1 cellular context compared by ENCODE assay signal in the genomic region with DNA sequence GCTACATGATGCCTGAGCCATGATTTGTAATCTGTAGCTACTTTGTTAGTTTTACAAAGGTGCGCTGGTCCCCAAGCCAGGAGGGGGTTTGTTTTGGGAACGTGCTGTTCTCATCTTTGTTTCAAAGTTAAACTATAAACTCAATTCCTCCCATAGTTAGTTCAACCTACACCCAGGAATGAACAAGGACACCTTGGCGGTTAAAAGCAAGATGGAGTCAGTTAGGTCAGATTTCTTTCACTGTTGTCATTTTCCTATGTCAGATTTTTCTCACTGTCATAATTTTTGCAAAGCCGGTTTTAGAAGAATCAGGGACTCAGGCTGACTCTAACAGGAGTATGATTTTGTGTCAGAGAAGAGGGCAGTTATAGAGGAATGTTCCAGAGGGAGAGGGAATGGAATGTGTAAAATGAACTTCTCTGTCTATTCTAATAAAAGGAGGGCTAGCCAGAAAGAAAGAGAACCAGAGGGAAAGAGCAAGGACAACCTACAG.
A peak's percentile ranks its signal among the peaks of the same experiment; 100 is the strongest.
TF ChIP-seq lines count a peak whose summit lies in the region.

No MANE protein-coding gene starts in this region.

TF ChIP-seq in K562, 482 proteins besides CTCF, POLR2A, EP300 and RAD21 (continued from another document and continues in another):
- TF ChIP-seq CREB3 (tag; conservative IDR thresholded peaks at IDR 0.05; ENCODE audit: low read depth) = peak; percentile 94
- TF ChIP-seq ILF3 (IDR thresholded peaks at IDR 0.05; ENCODE audit: borderline replicate concordance) = no peak
- no peak for TF ChIP-seq NFATC3 (IDR thresholded peaks at IDR 0.05)
- TF ChIP-seq SLC30A9 (CRISPR knock-in tag; IDR thresholded peaks at IDR 0.05) = no peak
- TF ChIP-seq THRAP3 (IDR thresholded peaks at IDR 0.05; ENCODE audit: borderline replicate concordance) = no peak
- TF ChIP-seq, protein P1, sequence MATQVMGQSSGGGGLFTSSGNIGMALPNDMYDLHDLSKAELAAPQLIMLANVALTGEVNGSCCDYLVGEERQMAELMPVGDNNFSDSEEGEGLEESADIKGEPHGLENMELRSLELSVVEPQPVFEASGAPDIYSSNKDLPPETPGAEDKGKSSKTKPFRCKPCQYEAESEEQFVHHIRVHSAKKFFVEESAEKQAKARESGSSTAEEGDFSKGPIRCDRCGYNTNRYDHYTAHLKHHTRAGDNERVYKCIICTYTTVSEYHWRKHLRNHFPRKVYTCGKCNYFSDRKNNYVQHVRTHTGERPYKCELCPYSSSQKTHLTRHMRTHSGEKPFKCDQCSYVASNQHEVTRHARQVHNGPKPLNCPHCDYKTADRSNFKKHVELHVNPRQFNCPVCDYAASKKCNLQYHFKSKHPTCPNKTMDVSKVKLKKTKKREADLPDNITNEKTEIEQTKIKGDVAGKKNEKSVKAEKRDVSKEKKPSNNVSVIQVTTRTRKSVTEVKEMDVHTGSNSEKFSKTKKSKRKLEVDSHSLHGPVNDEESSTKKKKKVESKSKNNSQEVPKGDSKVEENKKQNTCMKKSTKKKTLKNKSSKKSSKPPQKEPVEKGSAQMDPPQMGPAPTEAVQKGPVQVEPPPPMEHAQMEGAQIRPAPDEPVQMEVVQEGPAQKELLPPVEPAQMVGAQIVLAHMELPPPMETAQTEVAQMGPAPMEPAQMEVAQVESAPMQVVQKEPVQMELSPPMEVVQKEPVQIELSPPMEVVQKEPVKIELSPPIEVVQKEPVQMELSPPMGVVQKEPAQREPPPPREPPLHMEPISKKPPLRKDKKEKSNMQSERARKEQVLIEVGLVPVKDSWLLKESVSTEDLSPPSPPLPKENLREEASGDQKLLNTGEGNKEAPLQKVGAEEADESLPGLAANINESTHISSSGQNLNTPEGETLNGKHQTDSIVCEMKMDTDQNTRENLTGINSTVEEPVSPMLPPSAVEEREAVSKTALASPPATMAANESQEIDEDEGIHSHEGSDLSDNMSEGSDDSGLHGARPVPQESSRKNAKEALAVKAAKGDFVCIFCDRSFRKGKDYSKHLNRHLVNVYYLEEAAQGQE (CRISPR knock-in tag; IDR thresholded peaks at IDR 0.05; ENCODE audit: low read depth) = no peak
- peak; percentile 95 for TF ChIP-seq ZBTB9 (CRISPR knock-in tag; IDR thresholded peaks at IDR 0.05)
- TF ChIP-seq, protein P2, sequence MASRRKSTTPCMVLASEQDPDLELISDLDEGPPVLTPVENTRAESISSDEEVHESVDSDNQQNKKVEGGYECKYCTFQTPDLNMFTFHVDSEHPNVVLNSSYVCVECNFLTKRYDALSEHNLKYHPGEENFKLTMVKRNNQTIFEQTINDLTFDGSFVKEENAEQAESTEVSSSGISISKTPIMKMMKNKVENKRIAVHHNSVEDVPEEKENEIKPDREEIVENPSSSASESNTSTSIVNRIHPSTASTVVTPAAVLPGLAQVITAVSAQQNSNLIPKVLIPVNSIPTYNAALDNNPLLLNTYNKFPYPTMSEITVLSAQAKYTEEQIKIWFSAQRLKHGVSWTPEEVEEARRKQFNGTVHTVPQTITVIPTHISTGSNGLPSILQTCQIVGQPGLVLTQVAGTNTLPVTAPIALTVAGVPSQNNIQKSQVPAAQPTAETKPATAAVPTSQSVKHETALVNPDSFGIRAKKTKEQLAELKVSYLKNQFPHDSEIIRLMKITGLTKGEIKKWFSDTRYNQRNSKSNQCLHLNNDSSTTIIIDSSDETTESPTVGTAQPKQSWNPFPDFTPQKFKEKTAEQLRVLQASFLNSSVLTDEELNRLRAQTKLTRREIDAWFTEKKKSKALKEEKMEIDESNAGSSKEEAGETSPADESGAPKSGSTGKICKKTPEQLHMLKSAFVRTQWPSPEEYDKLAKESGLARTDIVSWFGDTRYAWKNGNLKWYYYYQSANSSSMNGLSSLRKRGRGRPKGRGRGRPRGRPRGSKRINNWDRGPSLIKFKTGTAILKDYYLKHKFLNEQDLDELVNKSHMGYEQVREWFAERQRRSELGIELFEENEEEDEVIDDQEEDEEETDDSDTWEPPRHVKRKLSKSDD (conservative IDR thresholded peaks at IDR 0.05; ENCODE audit: low read length) = no peak
- TF ChIP-seq ZBTB11 (CRISPR knock-in tag; IDR thresholded peaks at IDR 0.05) = peak in 1 of 3 experiments; percentile 71; a peak in 1 of 6 replicates
- peak; percentile 54; the same call in 1 of the 2 replicates for TF ChIP-seq KLF13 (tag; IDR thresholded peaks at IDR 0.05; ENCODE audit: borderline replicate concordance, low read depth)
- no peak for TF ChIP-seq CHCHD3 (CRISPR knock-in tag; IDR thresholded peaks at IDR 0.05)
- TF ChIP-seq NCOA1 (IDR thresholded peaks at IDR 0.05; ENCODE audit: low read depth) = no peak
- TF ChIP-seq ZNF41 (CRISPR knock-in tag; conservative IDR thresholded peaks at IDR 0.05) = peak; percentile 85
- TF ChIP-seq, protein P3, sequence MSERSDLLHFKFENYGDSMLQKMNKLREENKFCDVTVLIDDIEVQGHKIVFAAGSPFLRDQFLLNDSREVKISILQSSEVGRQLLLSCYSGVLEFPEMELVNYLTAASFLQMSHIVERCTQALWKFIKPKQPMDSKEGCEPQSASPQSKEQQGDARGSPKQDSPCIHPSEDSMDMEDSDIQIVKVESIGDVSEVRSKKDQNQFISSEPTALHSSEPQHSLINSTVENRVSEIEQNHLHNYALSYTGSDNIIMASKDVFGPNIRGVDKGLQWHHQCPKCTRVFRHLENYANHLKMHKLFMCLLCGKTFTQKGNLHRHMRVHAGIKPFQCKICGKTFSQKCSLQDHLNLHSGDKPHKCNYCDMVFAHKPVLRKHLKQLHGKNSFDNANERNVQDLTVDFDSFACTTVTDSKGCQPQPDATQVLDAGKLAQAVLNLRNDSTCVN (CRISPR knock-in tag; IDR thresholded peaks at IDR 0.05) = no peak
- no peak for TF ChIP-seq ZNF212 (CRISPR knock-in tag; IDR thresholded peaks at IDR 0.05)
- TF ChIP-seq, protein P4, sequence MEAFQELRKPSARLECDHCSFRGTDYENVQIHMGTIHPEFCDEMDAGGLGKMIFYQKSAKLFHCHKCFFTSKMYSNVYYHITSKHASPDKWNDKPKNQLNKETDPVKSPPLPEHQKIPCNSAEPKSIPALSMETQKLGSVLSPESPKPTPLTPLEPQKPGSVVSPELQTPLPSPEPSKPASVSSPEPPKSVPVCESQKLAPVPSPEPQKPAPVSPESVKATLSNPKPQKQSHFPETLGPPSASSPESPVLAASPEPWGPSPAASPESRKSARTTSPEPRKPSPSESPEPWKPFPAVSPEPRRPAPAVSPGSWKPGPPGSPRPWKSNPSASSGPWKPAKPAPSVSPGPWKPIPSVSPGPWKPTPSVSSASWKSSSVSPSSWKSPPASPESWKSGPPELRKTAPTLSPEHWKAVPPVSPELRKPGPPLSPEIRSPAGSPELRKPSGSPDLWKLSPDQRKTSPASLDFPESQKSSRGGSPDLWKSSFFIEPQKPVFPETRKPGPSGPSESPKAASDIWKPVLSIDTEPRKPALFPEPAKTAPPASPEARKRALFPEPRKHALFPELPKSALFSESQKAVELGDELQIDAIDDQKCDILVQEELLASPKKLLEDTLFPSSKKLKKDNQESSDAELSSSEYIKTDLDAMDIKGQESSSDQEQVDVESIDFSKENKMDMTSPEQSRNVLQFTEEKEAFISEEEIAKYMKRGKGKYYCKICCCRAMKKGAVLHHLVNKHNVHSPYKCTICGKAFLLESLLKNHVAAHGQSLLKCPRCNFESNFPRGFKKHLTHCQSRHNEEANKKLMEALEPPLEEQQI (IDR thresholded peaks at IDR 0.05) = no peak
- TF ChIP-seq ZNF436 (CRISPR knock-in tag; IDR thresholded peaks at IDR 0.05) = no peak
- TF ChIP-seq PTRF (tag; IDR thresholded peaks at IDR 0.05) = peak; percentile 96
- no peak for TF ChIP-seq ETV5 (CRISPR knock-in tag; IDR thresholded peaks at IDR 0.05; ENCODE audit: low read depth)
- peak; percentile 81; the same call in 1 of the 2 replicates for TF ChIP-seq PATZ1 (CRISPR knock-in tag; IDR thresholded peaks at IDR 0.05; ENCODE audit: borderline replicate concordance)
- TF ChIP-seq ELF1 (tag; IDR thresholded peaks at IDR 0.05) = peak; percentile 19; the same call in 1 of the 2 replicates
- TF ChIP-seq ZNF146 (CRISPR knock-in tag; IDR thresholded peaks at IDR 0.05; ENCODE audit: unreplicated experiment) = no peak
- peak; percentile 92 for TF ChIP-seq HDAC8 (tag; IDR thresholded peaks at IDR 0.05)
- no peak for TF ChIP-seq BCOR (IDR thresholded peaks at IDR 0.05)
- peak; percentile 15; the same call in 1 of the 2 replicates for TF ChIP-seq DEAF1 (CRISPR knock-in tag; IDR thresholded peaks at IDR 0.05)
- peak; percentile 82; the same call in 1 of the 2 replicates for TF ChIP-seq BACH1 (tag; IDR thresholded peaks at IDR 0.05)
- TF ChIP-seq TEAD1 (CRISPR knock-in tag; IDR thresholded peaks at IDR 0.05) = peak in 1 of 2 experiments; percentile 93; a peak in 2 of 4 replicates
- peak; percentile 89 for TF ChIP-seq ATF4 (CRISPR knock-in tag; IDR thresholded peaks at IDR 0.05)
- TF ChIP-seq, protein P5, sequence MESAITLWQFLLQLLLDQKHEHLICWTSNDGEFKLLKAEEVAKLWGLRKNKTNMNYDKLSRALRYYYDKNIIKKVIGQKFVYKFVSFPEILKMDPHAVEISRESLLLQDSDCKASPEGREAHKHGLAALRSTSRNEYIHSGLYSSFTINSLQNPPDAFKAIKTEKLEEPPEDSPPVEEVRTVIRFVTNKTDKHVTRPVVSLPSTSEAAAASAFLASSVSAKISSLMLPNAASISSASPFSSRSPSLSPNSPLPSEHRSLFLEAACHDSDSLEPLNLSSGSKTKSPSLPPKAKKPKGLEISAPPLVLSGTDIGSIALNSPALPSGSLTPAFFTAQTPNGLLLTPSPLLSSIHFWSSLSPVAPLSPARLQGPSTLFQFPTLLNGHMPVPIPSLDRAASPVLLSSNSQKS (CRISPR knock-in tag; IDR thresholded peaks at IDR 0.05) = no peak
- no peak for TF ChIP-seq TFAM (CRISPR knock-in tag; conservative IDR thresholded peaks at IDR 0.05)
- no peak for TF ChIP-seq NR2C1 (IDR thresholded peaks at IDR 0.05)
- peak; percentile 91 for TF ChIP-seq NR2C1 (tag; IDR thresholded peaks at IDR 0.05)
- TF ChIP-seq ARNT (IDR thresholded peaks at IDR 0.05) = no peak
- TF ChIP-seq ZNF507 (tag; conservative IDR thresholded peaks at IDR 0.05) = peak; percentile 45
